In the genomic region with DNA sequence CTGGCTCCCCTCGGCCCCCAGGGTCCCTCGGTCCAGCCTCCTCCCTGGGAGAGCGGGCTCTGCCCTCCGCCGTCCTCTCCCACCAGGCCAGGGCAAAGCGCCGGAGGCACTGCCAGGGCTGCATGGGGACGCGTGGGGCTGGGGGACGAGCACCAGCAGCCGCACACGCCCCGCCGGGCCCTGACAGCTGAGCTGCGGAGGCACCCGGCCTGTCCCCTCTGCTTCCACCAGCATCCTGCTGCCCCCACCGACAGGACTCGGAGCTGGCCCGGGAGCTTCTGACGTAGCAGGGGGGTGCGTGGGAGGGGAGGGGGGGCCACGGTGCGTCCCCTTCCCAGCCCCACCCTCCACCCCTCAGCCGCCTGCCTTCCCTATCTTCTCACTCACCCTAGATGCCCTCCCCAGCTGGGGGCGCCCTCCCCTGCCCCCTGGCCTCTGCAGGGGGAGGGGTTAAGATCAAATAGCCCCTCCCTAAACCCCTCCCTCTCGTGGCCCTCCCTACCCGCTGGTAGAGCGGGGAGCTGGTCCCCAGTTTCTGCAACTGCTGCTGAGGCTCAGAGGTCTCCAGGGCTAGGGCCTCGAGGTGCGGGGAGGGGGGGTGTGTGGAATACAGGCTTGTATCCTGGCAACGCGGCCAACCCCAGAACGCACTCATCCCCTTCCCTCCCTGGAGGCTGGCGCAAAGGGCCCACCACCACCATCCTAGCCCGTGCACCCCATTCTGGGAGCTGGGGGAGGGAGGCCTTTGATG, we compare ENCODE assay signal across 8 cellular contexts. TPM values are rescaled to one million over a fixed set of nuclear protein-coding genes. Genes with fewer than 3 reads are reported as not detected.
A peak's percentile ranks its signal among the peaks of the same experiment; 100 is the strongest.
DNase-seq lines count a peak whose midpoint lies in the region; ATAC-seq and TF ChIP-seq lines count a peak whose summit lies in the region.

No MANE protein-coding gene starts in this region.

- H3K27me3 Mint-ChIP-seq in CD4-positive, alpha-beta T cell: peaks cover 84% of the 10 kb centered on the region

- H3K4me3 Mint-ChIP-seq in CD4-positive, alpha-beta T cell: peak overlapping the region; percentile 11

- peaks cover 5 to 7% of the 10 kb centered on the region in 2 donors for H3K4me1 ChIP-seq in adrenal gland (replicated peaks in 1 of 2)

- no peak overlapping the region for H3K4me3 ChIP-seq in adrenal gland

- DNase-seq in CD4-positive, alpha-beta T cell: peak in 1 of 10 experiments; percentile 21
- DNase-seq in HuH-7.5 (ENCODE audit: low spot score): peak; percentile 59
- peak; percentile 25 for DNase-seq in activated T-cell treated with anti-CD3 and anti-CD28 coated beads for 48 hours (ENCODE audit: low read depth)
- DNase-seq in medulla oblongata (ENCODE audit: extremely low spot score): peak; percentile 70
- DNase-seq in GF-D8 (lab: John Stamatoyannopoulos, UW): no peak
- no peak for DNase-seq in T1000 (lab: John Stamatoyannopoulos, UW)
- no peak for DNase-seq in adrenal gland

- POLR2A ChIA-PET in CD4-positive, alpha-beta T cell (lab: Charles Lee): no interaction called here

- 26 to 38% (median 31%) methylated on average over 12 to 35 of the region's 35 CpGs for WGBS in adrenal gland, 4 donors

- intact Hi-C loops in CD4-positive, alpha-beta T cell (cut with DNase I, micrococcal nuclease): no loop called here
- intact Hi-C loops in adrenal gland (cut with DNase I): no loop called here

- peak; percentile 19 for ATAC-seq in CD4-positive, alpha-beta T cell (ENCODE audit: poor library complexity)
- ATAC-seq in GM21367 (IDR thresholded peaks at IDR 0.05; ENCODE audit: unreplicated experiment): no peak

- TF ChIP-seq CTCF in CD4-positive, alpha-beta T cell (IDR thresholded peaks at IDR 0.05): no peak
- TF ChIP-seq CTCF in adrenal gland (IDR thresholded peaks at IDR 0.05): no peak

- TF ChIP-seq POLR2A in adrenal gland (IDR thresholded peaks at IDR 0.05): no peak

- H3K4me1 Mint-ChIP-seq in CD4-positive, alpha-beta T cell (ENCODE audit: low read depth): peaks cover 28% of the 10 kb centered on the region

- peaks cover 81% of the 10 kb centered on the region for H3K27me3 ChIP-seq in CD4-positive, alpha-beta T cell (ENCODE audit: control insufficient read depth, insufficient read depth, low read length)
- H3K27me3 ChIP-seq in adrenal gland: peaks cover 37% of the 10 kb centered on the region

- no peaks in the 10 kb centered on the region for H3K9me3 ChIP-seq in CD4-positive, alpha-beta T cell (ENCODE audit: control insufficient read depth, low read length)
- H3K9me3 ChIP-seq in adrenal gland (replicated peaks in 1 of 3): no peaks in the 10 kb centered on the region

- H3K36me3 ChIP-seq in adrenal gland (replicated peaks in 1 of 2): no peaks in the 10 kb centered on the region

- no peaks in the 10 kb centered on the region for H3K36me3 Mint-ChIP-seq in CD4-positive, alpha-beta T cell (ENCODE audit: low read depth)

- H3K27ac Mint-ChIP-seq in CD4-positive, alpha-beta T cell: no peak overlapping the region

- H3K27ac ChIP-seq in CD4-positive, alpha-beta T cell (ENCODE audit: low read depth, low read length): no peak overlapping the region
- no peak overlapping the region for H3K27ac ChIP-seq in adrenal gland

- no peaks in the 10 kb centered on the region for H3K9me3 Mint-ChIP-seq in CD4-positive, alpha-beta T cell

- CTCF ChIA-PET in CD4-positive, alpha-beta T cell (lab: Charles Lee): interaction anchor here (1.6 to 2.6 kb wide), 2 partner anchors 47 to 63 kb away, joined by 3 to 11 read pairs; no protein-coding TSS in a partner anchor

RNA-seq across cellular contexts. Expression of gene SRCIN1, which starts 1.1 kb away (rescaled TPM):
- total RNA-seq in CD4-positive, alpha-beta T cell: under 1 TPM in 1 of 2 experiments, not detected in 1; 0.06 TPM
- total RNA-seq in adrenal gland: 1 to 10 TPM in 3 of 8 donors, under 1 TPM in 3, not detected in 2; 0.48 to 7.2 (median 1.6) TPM
- polyA plus RNA-seq in adrenal gland: 10 to 100 TPM in 1 of 3 donors, 1 to 10 TPM in 2; 1.0 to 33.1 (median 4.7) TPM

Comparison
In these comparisons a context has a peak if more than half of its experiments do, and no peak if none do; other contexts are left out.
1. DNase-seq: peak in HuH-7.5 (single experiment), activated T-cell treated with anti-CD3 and anti-CD28 coated beads for 48 hours (single experiment) and medulla oblongata (single experiment); none in GF-D8 (single experiment), T1000 (single experiment) and adrenal gland (0 of 7).